Comparison of ENCODE assay signal across 1 cellular context in the genomic region with DNA sequence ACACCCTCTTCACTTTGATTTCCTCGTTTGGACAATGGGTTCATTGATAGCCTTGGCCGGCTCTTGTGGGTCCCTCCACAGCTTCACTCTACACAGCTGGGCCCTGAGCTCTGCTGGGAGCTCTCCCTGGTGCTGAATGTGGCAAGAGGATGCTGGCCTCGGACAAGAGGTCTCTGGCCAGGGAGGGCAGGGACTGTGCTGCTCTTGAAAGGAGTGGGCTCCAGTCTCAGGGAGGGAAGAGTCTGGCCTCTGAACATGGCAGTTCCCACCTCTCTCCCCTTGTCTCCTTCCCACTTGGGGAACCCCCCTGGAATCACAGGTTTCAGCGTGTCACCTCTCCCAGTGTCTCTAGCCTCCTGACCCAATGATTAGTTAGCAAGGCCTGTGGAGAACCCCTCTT.
TF ChIP-seq lines count a peak whose summit lies in the region.

No MANE protein-coding gene starts in this region.

TF ChIP-seq in HepG2, 621 proteins besides CTCF, POLR2A, EP300 and RAD21 (continued from another document and continues in another):
- TF ChIP-seq, protein P1, sequence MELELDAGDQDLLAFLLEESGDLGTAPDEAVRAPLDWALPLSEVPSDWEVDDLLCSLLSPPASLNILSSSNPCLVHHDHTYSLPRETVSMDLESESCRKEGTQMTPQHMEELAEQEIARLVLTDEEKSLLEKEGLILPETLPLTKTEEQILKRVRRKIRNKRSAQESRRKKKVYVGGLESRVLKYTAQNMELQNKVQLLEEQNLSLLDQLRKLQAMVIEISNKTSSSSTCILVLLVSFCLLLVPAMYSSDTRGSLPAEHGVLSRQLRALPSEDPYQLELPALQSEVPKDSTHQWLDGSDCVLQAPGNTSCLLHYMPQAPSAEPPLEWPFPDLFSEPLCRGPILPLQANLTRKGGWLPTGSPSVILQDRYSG (CRISPR knock-in tag; IDR thresholded peaks at IDR 0.05), result peak; percentile 74; the same call in 1 of the 2 replicates
- TF ChIP-seq, protein P2, sequence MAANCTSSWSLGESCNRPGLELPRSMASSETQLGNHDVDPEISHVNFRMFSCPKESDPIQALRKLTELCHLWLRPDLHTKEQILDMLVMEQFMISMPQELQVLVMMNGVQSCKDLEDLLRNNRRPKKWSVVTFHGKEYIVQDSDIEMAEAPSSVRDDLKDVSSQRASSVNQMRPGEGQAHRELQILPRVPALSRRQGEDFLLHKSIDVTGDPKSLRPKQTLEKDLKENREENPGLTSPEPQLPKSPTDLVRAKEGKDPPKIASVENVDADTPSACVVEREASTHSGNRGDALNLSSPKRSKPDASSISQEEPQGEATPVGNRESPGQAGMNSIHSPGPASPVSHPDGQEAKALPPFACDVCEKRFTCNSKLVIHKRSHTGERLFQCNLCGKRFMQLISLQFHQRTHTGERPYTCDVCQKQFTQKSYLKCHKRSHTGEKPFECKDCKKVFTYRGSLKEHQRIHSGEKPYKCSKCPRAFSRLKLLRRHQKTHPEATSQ (CRISPR knock-in tag; IDR thresholded peaks at IDR 0.05; ENCODE audit: borderline replicate concordance), result peak; percentile 80; the same call in 1 of the 2 replicates
- TF ChIP-seq, protein P3, sequence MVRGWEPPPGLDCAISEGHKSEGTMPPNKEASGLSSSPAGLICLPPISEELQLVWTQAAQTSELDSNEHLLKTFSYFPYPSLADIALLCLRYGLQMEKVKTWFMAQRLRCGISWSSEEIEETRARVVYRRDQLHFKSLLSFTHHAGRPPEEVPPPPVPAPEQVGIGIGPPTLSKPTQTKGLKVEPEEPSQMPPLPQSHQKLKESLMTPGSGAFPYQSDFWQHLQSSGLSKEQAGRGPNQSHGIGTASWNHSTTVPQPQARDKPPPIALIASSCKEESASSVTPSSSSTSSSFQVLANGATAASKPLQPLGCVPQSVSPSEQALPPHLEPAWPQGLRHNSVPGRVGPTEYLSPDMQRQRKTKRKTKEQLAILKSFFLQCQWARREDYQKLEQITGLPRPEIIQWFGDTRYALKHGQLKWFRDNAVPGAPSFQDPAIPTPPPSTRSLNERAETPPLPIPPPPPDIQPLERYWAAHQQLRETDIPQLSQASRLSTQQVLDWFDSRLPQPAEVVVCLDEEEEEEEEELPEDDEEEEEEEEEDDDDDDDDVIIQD (CRISPR knock-in tag; IDR thresholded peaks at IDR 0.05; ENCODE audit: low read depth), result peak; percentile 54; the same call in 1 of the 2 replicates
- TF ChIP-seq CHD4 (IDR thresholded peaks at IDR 0.05; ENCODE audit: borderline replicate concordance, low read length), result no peak
- TF ChIP-seq ZNF558 (CRISPR knock-in tag; IDR thresholded peaks at IDR 0.05; ENCODE audit: borderline replicate concordance), result peak; percentile 97; the same call in 1 of the 2 replicates
- TF ChIP-seq REL (CRISPR knock-in tag; conservative IDR thresholded peaks at IDR 0.05), result 0 out of 2 replicates have a peak, but pooled peaks have one; percentile 11
- no peak for TF ChIP-seq SRF (IDR thresholded peaks at IDR 0.05; ENCODE audit: low read depth, low read length)
- no peak for TF ChIP-seq PHF5A (CRISPR knock-in tag; IDR thresholded peaks at IDR 0.05; ENCODE audit: low read depth, unreplicated experiment)
- TF ChIP-seq, protein P4, sequence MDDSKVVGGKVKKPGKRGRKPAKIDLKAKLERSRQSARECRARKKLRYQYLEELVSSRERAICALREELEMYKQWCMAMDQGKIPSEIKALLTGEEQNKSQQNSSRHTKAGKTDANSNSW (CRISPR knock-in tag; IDR thresholded peaks at IDR 0.05; ENCODE audit: borderline replicate concordance), result no peak
- TF ChIP-seq ZNF891 (CRISPR knock-in tag; IDR thresholded peaks at IDR 0.05), result peak; percentile 74; the same call in 1 of the 2 replicates
- TF ChIP-seq, protein P5, sequence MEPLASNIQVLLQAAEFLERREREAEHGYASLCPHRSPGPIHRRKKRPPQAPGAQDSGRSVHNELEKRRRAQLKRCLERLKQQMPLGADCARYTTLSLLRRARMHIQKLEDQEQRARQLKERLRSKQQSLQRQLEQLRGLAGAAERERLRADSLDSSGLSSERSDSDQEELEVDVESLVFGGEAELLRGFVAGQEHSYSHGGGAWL (CRISPR knock-in tag; IDR thresholded peaks at IDR 0.05), result peak; percentile 93
- TF ChIP-seq HNRNPL (IDR thresholded peaks at IDR 0.05; ENCODE audit: low read depth, low read length), result no peak
- TF ChIP-seq KLF16 (CRISPR knock-in tag; IDR thresholded peaks at IDR 0.05), result peak in 1 of 2 experiments; percentile 92; a peak in 2 of 4 replicates
- no peak for TF ChIP-seq FOXP1 (IDR thresholded peaks at IDR 0.05)
- no peak for TF ChIP-seq FOXP1 (CRISPR knock-in tag; IDR thresholded peaks at IDR 0.05)
- TF ChIP-seq ATF7-NPFF (CRISPR knock-in tag; IDR thresholded peaks at IDR 0.05; ENCODE audit: low read depth), result peak; percentile 68; the same call in 1 of the 2 replicates
- TF ChIP-seq, protein P6, sequence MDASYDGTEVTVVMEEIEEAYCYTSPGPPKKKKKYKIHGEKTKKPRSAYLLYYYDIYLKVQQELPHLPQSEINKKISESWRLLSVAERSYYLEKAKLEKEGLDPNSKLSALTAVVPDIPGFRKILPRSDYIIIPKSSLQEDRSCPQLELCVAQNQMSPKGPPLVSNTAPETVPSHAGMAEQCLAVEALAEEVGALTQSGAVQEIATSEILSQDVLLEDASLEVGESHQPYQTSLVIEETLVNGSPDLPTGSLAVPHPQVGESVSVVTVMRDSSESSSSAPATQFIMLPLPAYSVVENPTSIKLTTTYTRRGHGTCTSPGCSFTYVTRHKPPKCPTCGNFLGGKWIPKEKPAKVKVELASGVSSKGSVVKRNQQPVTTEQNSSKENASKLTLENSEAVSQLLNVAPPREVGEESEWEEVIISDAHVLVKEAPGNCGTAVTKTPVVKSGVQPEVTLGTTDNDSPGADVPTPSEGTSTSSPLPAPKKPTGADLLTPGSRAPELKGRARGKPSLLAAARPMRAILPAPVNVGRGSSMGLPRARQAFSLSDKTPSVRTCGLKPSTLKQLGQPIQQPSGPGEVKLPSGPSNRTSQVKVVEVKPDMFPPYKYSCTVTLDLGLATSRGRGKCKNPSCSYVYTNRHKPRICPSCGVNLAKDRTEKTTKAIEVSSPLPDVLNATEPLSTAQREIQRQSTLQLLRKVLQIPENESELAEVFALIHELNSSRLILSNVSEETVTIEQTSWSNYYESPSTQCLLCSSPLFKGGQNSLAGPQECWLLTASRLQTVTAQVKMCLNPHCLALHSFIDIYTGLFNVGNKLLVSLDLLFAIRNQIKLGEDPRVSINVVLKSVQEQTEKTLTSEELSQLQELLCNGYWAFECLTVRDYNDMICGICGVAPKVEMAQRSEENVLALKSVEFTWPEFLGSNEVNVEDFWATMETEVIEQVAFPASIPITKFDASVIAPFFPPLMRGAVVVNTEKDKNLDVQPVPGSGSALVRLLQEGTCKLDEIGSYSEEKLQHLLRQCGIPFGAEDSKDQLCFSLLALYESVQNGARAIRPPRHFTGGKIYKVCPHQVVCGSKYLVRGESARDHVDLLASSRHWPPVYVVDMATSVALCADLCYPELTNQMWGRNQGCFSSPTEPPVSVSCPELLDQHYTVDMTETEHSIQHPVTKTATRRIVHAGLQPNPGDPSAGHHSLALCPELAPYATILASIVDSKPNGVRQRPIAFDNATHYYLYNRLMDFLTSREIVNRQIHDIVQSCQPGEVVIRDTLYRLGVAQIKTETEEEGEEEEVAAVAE (CRISPR knock-in tag; IDR thresholded peaks at IDR 0.05; ENCODE audit: borderline replicate concordance), result peak; percentile 91
- TF ChIP-seq NONO (IDR thresholded peaks at IDR 0.05), result no peak
- no peak for TF ChIP-seq NONO (CRISPR knock-in tag; conservative IDR thresholded peaks at IDR 0.05)
- no peak for TF ChIP-seq ZNF136 (CRISPR knock-in tag; IDR thresholded peaks at IDR 0.05; ENCODE audit: low read depth)
- peak; percentile 89 for TF ChIP-seq ZNF589 (CRISPR knock-in tag; conservative IDR thresholded peaks at IDR 0.05)
- TF ChIP-seq, protein P7, sequence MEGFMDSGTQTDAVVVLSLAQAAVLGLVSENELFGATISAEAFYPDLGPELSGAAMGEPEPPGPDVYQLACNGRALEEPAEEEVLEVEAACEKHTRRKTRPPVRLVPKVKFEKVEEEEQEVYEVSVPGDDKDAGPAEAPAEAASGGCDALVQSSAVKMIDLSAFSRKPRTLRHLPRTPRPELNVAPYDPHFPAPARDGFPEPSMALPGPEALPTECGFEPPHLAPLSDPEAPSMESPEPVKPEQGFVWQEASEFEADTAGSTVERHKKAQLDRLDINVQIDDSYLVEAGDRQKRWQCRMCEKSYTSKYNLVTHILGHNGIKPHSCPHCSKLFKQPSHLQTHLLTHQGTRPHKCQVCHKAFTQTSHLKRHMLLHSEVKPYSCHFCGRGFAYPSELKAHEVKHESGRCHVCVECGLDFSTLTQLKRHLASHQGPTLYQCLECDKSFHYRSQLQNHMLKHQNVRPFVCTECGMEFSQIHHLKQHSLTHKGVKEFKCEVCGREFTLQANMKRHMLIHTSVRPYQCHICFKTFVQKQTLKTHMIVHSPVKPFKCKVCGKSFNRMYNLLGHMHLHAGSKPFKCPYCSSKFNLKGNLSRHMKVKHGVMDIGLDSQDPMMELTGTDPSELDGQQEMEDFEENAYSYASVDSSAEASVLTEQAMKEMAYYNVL (CRISPR knock-in tag; IDR thresholded peaks at IDR 0.05; ENCODE audit: borderline replicate concordance), result no peak
- peak; percentile 43; the same call in 1 of the 2 replicates for TF ChIP-seq CEBPG (CRISPR knock-in tag; IDR thresholded peaks at IDR 0.05)
- TF ChIP-seq ZNF317 (CRISPR knock-in tag; IDR thresholded peaks at IDR 0.05), result 0 out of 2 replicates have a peak, but pooled peaks have one; percentile 20
- TF ChIP-seq ZNF572 (CRISPR knock-in tag; IDR thresholded peaks at IDR 0.05), result no peak
- TF ChIP-seq DNMT3B (CRISPR knock-in tag; conservative IDR thresholded peaks at IDR 0.05), result peak; percentile 86; the same call in 1 of the 2 replicates
- TF ChIP-seq MED13 (CRISPR knock-in tag; IDR thresholded peaks at IDR 0.05), result no peak
- 0 out of 2 replicates have a peak, but pooled peaks have one; percentile 44 for TF ChIP-seq PHF21A (CRISPR knock-in tag; IDR thresholded peaks at IDR 0.05)
- TF ChIP-seq, protein P8, sequence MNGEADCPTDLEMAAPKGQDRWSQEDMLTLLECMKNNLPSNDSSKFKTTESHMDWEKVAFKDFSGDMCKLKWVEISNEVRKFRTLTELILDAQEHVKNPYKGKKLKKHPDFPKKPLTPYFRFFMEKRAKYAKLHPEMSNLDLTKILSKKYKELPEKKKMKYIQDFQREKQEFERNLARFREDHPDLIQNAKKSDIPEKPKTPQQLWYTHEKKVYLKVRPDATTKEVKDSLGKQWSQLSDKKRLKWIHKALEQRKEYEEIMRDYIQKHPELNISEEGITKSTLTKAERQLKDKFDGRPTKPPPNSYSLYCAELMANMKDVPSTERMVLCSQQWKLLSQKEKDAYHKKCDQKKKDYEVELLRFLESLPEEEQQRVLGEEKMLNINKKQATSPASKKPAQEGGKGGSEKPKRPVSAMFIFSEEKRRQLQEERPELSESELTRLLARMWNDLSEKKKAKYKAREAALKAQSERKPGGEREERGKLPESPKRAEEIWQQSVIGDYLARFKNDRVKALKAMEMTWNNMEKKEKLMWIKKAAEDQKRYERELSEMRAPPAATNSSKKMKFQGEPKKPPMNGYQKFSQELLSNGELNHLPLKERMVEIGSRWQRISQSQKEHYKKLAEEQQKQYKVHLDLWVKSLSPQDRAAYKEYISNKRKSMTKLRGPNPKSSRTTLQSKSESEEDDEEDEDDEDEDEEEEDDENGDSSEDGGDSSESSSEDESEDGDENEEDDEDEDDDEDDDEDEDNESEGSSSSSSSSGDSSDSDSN (CRISPR knock-in tag; IDR thresholded peaks at IDR 0.05), result 0 out of 2 replicates have a peak, but pooled peaks have one; percentile 39
- TF ChIP-seq RFX5 (IDR thresholded peaks at IDR 0.05; ENCODE audit: low read depth, low read length), result no peak
- TF ChIP-seq MEIS2 (CRISPR knock-in tag; IDR thresholded peaks at IDR 0.05), result peak; percentile 88; the same call in 1 of the 2 replicates
- peak; percentile 97 for TF ChIP-seq BORCS8-MEF2B (CRISPR knock-in tag; IDR thresholded peaks at IDR 0.05)
- 0 out of 2 replicates have a peak, but pooled peaks have one; percentile 56 for TF ChIP-seq ZFP37 (CRISPR knock-in tag; IDR thresholded peaks at IDR 0.05; ENCODE audit: borderline replicate concordance)
- TF ChIP-seq ATF7 (IDR thresholded peaks at IDR 0.05), result no peak
- TF ChIP-seq ATF7 (CRISPR knock-in tag; IDR thresholded peaks at IDR 0.05), result no peak
- TF ChIP-seq FOSL2 (CRISPR knock-in tag; IDR thresholded peaks at IDR 0.05), result peak; percentile 66
- TF ChIP-seq, protein P9, sequence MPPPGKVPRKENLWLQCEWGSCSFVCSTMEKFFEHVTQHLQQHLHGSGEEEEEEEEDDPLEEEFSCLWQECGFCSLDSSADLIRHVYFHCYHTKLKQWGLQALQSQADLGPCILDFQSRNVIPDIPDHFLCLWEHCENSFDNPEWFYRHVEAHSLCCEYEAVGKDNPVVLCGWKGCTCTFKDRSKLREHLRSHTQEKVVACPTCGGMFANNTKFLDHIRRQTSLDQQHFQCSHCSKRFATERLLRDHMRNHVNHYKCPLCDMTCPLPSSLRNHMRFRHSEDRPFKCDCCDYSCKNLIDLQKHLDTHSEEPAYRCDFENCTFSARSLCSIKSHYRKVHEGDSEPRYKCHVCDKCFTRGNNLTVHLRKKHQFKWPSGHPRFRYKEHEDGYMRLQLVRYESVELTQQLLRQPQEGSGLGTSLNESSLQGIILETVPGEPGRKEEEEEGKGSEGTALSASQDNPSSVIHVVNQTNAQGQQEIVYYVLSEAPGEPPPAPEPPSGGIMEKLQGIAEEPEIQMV (CRISPR knock-in tag; IDR thresholded peaks at IDR 0.05; ENCODE audit: low read depth), result peak; percentile 77; the same call in 1 of the 2 replicates
- TF ChIP-seq ZNF776 (CRISPR knock-in tag; IDR thresholded peaks at IDR 0.05), result no peak
- TF ChIP-seq MLLT10 (CRISPR knock-in tag; IDR thresholded peaks at IDR 0.05), result no peak
- TF ChIP-seq ZFP36L2 (CRISPR knock-in tag; IDR thresholded peaks at IDR 0.05), result peak; percentile 96
- TF ChIP-seq, protein P10, sequence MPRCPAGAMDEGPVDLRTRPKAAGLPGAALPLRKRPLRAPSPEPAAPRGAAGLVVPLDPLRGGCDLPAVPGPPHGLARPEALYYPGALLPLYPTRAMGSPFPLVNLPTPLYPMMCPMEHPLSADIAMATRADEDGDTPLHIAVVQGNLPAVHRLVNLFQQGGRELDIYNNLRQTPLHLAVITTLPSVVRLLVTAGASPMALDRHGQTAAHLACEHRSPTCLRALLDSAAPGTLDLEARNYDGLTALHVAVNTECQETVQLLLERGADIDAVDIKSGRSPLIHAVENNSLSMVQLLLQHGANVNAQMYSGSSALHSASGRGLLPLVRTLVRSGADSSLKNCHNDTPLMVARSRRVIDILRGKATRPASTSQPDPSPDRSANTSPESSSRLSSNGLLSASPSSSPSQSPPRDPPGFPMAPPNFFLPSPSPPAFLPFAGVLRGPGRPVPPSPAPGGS (CRISPR knock-in tag; IDR thresholded peaks at IDR 0.05), result no peak
- TF ChIP-seq ZSCAN25 (CRISPR knock-in tag; IDR thresholded peaks at IDR 0.05), result 0 out of 2 replicates have a peak, but pooled peaks have one; percentile 47
- TF ChIP-seq ZNF337 (CRISPR knock-in tag; IDR thresholded peaks at IDR 0.05; ENCODE audit: borderline replicate concordance, low read depth), result no peak
- no peak for TF ChIP-seq GLI4 (CRISPR knock-in tag; IDR thresholded peaks at IDR 0.05; ENCODE audit: borderline replicate concordance)
- TF ChIP-seq ZNF674 (CRISPR knock-in tag; IDR thresholded peaks at IDR 0.05; ENCODE audit: low read depth), result no peak
- TF ChIP-seq, protein P11, sequence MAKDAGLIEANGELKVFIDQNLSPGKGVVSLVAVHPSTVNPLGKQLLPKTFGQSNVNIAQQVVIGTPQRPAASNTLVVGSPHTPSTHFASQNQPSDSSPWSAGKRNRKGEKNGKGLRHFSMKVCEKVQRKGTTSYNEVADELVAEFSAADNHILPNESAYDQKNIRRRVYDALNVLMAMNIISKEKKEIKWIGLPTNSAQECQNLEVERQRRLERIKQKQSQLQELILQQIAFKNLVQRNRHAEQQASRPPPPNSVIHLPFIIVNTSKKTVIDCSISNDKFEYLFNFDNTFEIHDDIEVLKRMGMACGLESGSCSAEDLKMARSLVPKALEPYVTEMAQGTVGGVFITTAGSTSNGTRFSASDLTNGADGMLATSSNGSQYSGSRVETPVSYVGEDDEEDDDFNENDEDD (CRISPR knock-in tag; IDR thresholded peaks at IDR 0.05; ENCODE audit: borderline replicate concordance), result no peak
